34 cellular contexts compared by ENCODE assay signal in the genomic region with DNA sequence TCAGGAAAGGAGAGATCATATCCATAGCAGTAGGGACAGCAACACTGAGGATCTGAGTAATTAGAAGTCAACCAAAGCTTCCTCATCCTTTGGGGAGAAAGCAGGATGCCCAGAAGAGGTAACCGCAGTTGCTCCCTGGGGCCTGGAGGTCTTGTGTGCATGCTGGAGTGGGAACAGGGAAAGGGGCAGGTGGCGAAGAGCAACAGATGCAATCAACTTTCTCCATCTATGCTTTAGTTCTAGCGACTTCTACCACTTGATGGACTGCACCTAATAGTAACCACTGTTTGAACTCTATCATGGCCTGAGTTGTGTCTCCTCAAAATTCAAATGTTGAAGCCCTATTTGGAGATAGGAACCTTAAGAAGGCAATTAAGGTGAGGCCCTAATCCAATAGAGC.
"Had no signal": no experiment of that assay in that cellular context is flagged by ENCODE, and none has a peak within 500 bp of the region (broad histone marks: within the 10 kb centered on the region; RNA-seq: fewer than 3 reads in every experiment).

No MANE protein-coding gene starts in this region.

- H3K4me1 Mint-ChIP-seq: activated B cell treated with CpG ODN at 0.5 μM for 24 hours; activated CD4-positive, alpha-beta T cell treated with anti-CD3 and anti-CD28 coated beads, Interleukin-2, amount 10 ng/mL, durations not matched to agents 24 days and 14 days; activated naive CD4-positive, alpha-beta T cell treated with anti-CD3 and anti-CD28 coated beads, Interleukin-2, amount 10 ng/mL, durations not matched to agents 7 days and 5 days; activated naive CD4-positive, alpha-beta T cell treated with anti-CD3 and anti-CD28 coated beads, Interleukin-2, amount 50 U/mL, for 24 hours; activated naive CD8-positive, alpha-beta T cell treated with anti-CD3 and anti-CD28 coated beads, Interleukin-2, amount 10 ng/mL, durations not matched to agents 7 days and 5 days; activated naive CD8-positive, alpha-beta T cell treated with anti-CD3 and anti-CD28 coated beads, Interleukin-2, amount 50 U/mL, for 24 hours; central memory CD8-positive, alpha-beta T cell had no signal

- H3K4me1 ChIP-seq: ascending aorta had no signal

- H3K36me3 ChIP-seq: ascending aorta, cardiac muscle cell had no signal

- H3K27me3 Mint-ChIP-seq: activated CD4-positive, alpha-beta T cell treated with anti-CD3 and anti-CD28 coated beads, Interleukin-2, amount 10 ng/mL, durations not matched to agents 24 days and 14 days; activated CD8-positive, alpha-beta T cell treated with anti-CD3 and anti-CD28 coated beads for 36 hours had no signal

- H3K4me3 ChIP-seq: ascending aorta, cardiac muscle cell had no signal

- H3K36me3 Mint-ChIP-seq: activated CD4-positive, alpha-beta memory T cell treated with anti-CD3 and anti-CD28 coated beads for 36 hours; activated naive CD4-positive, alpha-beta T cell treated with anti-CD3 and anti-CD28 coated beads, Interleukin-2, amount 10 ng/mL, durations not matched to agents 7 days and 5 days; activated naive CD4-positive, alpha-beta T cell treated with anti-CD3 and anti-CD28 coated beads, Interleukin-2, amount 50 U/mL, for 24 hours; activated naive CD8-positive, alpha-beta T cell; activated naive CD8-positive, alpha-beta T cell treated with anti-CD3 and anti-CD28 coated beads, Interleukin-2, amount 10 ng/mL, durations not matched to agents 7 days and 5 days; brain had no signal

- H3K27me3 ChIP-seq: ascending aorta, cardiac muscle cell had no signal

- ATAC-seq: activated CD8-positive, alpha-beta T cell treated with anti-CD3 and anti-CD28 coated beads for 36 hours; activated naive CD8-positive, alpha-beta T cell treated with anti-CD3 and anti-CD28 coated beads, Interleukin-2, amount 50 U/mL, for 24 hours had no signal

- H3K4me3 Mint-ChIP-seq: activated B cell treated with CpG ODN at 0.5 μM for 24 hours; activated CD4-positive, alpha-beta memory T cell treated with anti-CD3 and anti-CD28 coated beads for 36 hours; activated CD4-positive, alpha-beta T cell treated with anti-CD3 and anti-CD28 coated beads, Interleukin-2, amount 10 ng/mL, durations not matched to agents 24 days and 14 days; activated CD8-positive, alpha-beta T cell treated with anti-CD3 and anti-CD28 coated beads for 36 hours; activated naive CD4-positive, alpha-beta T cell treated with anti-CD3 and anti-CD28 coated beads, Interleukin-2, amount 10 ng/mL, durations not matched to agents 7 days and 5 days; activated naive CD4-positive, alpha-beta T cell treated with anti-CD3 and anti-CD28 coated beads, Interleukin-2, amount 50 U/mL, for 24 hours; activated naive CD8-positive, alpha-beta T cell; activated naive CD8-positive, alpha-beta T cell treated with anti-CD3 and anti-CD28 coated beads, Interleukin-2, amount 10 ng/mL, durations not matched to agents 7 days and 5 days; activated naive CD8-positive, alpha-beta T cell treated with anti-CD3 and anti-CD28 coated beads, Interleukin-2, amount 50 U/mL, for 24 hours; activated T-cell treated with anti-CD3 and anti-CD28 coated beads, Interleukin-2, amount 50 U/mL, for 24 hours; brain; central memory CD8-positive, alpha-beta T cell; T-helper 1 cell treated with Interleukin-12 subunit alpha and Interleukin-12 subunit beta and Interleukin-4 antibody, amounts not matched to agents 30 μg/mL and 1 μg/mL, for 36 hours; T-helper 2 cell treated with Interferon-gamma antibody and Interleukin-4, amounts not matched to agents 5 μg/mL and 100 μg/mL, for 36 hours had no signal

- DNase-seq: activated B cell treated with CpG ODN at 0.5 μM for 24 hours; activated CD4-positive, alpha-beta memory T cell treated with anti-CD3 and anti-CD28 coated beads for 36 hours; activated CD4-positive, alpha-beta T cell treated with anti-CD3 and anti-CD28 coated beads for 4 hours; activated CD4-positive, alpha-beta T cell treated with anti-CD3 and anti-CD28 coated beads, Interleukin-2, amount 10 ng/mL, durations not matched to agents 24 days and 14 days; activated CD4-positive, alpha-beta T cell treated with anti-CD3 and anti-CD28 coated beads, Interleukin-2, amount 50 U/mL, for 1 hour; activated CD4-positive, alpha-beta T cell treated with anti-CD3 and anti-CD28 coated beads, Interleukin-2, amount 50 U/mL, for 4 hours; activated CD4-positive, CD25-positive, alpha-beta regulatory T cell treated with anti-CD3 and anti-CD28 coated beads, Interleukin-2, amount 50 U/mL, for 72 hours; activated CD8-positive, alpha-beta memory T cell treated with anti-CD3 and anti-CD28 coated beads, Interleukin-2, amount 50 U/mL, for 48 hours; activated CD8-positive, alpha-beta T cell treated with anti-CD3 and anti-CD28 coated beads for 36 hours; activated effector memory CD4-positive, alpha-beta T cell treated with Interleukin-2 at 50 U/mL for 16 hours; activated gamma-delta T cell; activated naive CD4-positive, alpha-beta T cell treated with anti-CD3 and anti-CD28 coated beads, Interleukin-2, amount 10 ng/mL, durations not matched to agents 7 days and 5 days; activated naive CD4-positive, alpha-beta T cell treated with Interleukin-2 at 50 U/mL for 16 hours; activated naive CD8-positive, alpha-beta T cell treated with anti-CD3 and anti-CD28 coated beads, Interleukin-2, amount 10 ng/mL, durations not matched to agents 7 days and 5 days; activated naive CD8-positive, alpha-beta T cell treated with anti-CD3 and anti-CD28 coated beads, Interleukin-2, amount 50 U/mL, for 24 hours; activated T-cell treated with anti-CD3 and anti-CD28 coated beads, Interleukin-2, amount 50 U/mL, for 24 hours; activated T-cell treated with anti-CD3 and anti-CD28 coated beads, Interleukin-2, amount 50 U/mL, for 48 hours; amygdala; anterior cingulate cortex; caudate nucleus; cerebellar nuclear complex; T-helper 1 cell; T-helper 2 cell; T-helper 9 cell had no signal

- H3K27ac ChIP-seq: ascending aorta, cardiac muscle cell, VCaP had no signal

- H3K9me3 Mint-ChIP-seq: activated B cell treated with CpG ODN at 0.5 μM for 24 hours; activated CD4-positive, alpha-beta memory T cell treated with anti-CD3 and anti-CD28 coated beads for 36 hours; activated CD4-positive, alpha-beta T cell treated with anti-CD3 and anti-CD28 coated beads, Interleukin-2, amount 10 ng/mL, durations not matched to agents 24 days and 14 days; activated CD8-positive, alpha-beta T cell treated with anti-CD3 and anti-CD28 coated beads for 36 hours; activated naive CD4-positive, alpha-beta T cell treated with anti-CD3 and anti-CD28 coated beads, Interleukin-2, amount 10 ng/mL, durations not matched to agents 7 days and 5 days; activated naive CD4-positive, alpha-beta T cell treated with anti-CD3 and anti-CD28 coated beads, Interleukin-2, amount 50 U/mL, for 24 hours; activated naive CD8-positive, alpha-beta T cell treated with anti-CD3 and anti-CD28 coated beads, Interleukin-2, amount 10 ng/mL, durations not matched to agents 7 days and 5 days; activated naive CD8-positive, alpha-beta T cell treated with anti-CD3 and anti-CD28 coated beads, Interleukin-2, amount 50 U/mL, for 24 hours; activated T-cell treated with anti-CD3 and anti-CD28 coated beads, Interleukin-2, amount 50 U/mL, for 24 hours; activated T-helper 2 cell treated with anti-CD3 and anti-CD28 coated beads, Interferon-gamma antibody, Interleukin-2, Interleukin-4, amounts not matched to agents 10 μg/mL and 5 μg/mL and 100 μg/mL, durations not matched to agents 14 hours and 24 hours and 36 hours; brain; central memory CD8-positive, alpha-beta T cell; T-helper 1 cell treated with Interleukin-12 subunit alpha and Interleukin-12 subunit beta and Interleukin-4 antibody, amounts not matched to agents 30 μg/mL and 1 μg/mL, for 36 hours; T-helper 2 cell treated with Interferon-gamma antibody and Interleukin-4, amounts not matched to agents 5 μg/mL and 100 μg/mL, for 36 hours had no signal

- H3K27ac Mint-ChIP-seq: activated B cell treated with CpG ODN at 0.5 μM for 24 hours; activated CD4-positive, alpha-beta memory T cell treated with anti-CD3 and anti-CD28 coated beads for 36 hours; activated CD4-positive, alpha-beta T cell treated with anti-CD3 and anti-CD28 coated beads, Interleukin-2, amount 10 ng/mL, durations not matched to agents 24 days and 14 days; activated CD8-positive, alpha-beta T cell treated with anti-CD3 and anti-CD28 coated beads for 36 hours; activated naive CD4-positive, alpha-beta T cell treated with anti-CD3 and anti-CD28 coated beads, Interleukin-2, amount 10 ng/mL, durations not matched to agents 7 days and 5 days; activated naive CD4-positive, alpha-beta T cell treated with anti-CD3 and anti-CD28 coated beads, Interleukin-2, amount 50 U/mL, for 24 hours; activated naive CD8-positive, alpha-beta T cell; activated naive CD8-positive, alpha-beta T cell treated with anti-CD3 and anti-CD28 coated beads, Interleukin-2, amount 10 ng/mL, durations not matched to agents 7 days and 5 days; activated naive CD8-positive, alpha-beta T cell treated with anti-CD3 and anti-CD28 coated beads, Interleukin-2, amount 50 U/mL, for 24 hours; activated T-cell treated with anti-CD3 and anti-CD28 coated beads, Interleukin-2, amount 50 U/mL, for 24 hours; activated T-helper 2 cell treated with anti-CD3 and anti-CD28 coated beads, Interferon-gamma antibody, Interleukin-2, Interleukin-4, amounts not matched to agents 10 μg/mL and 5 μg/mL and 100 μg/mL, durations not matched to agents 14 hours and 24 hours and 36 hours; T-helper 1 cell treated with Interleukin-12 subunit alpha and Interleukin-12 subunit beta and Interleukin-4 antibody, amounts not matched to agents 30 μg/mL and 1 μg/mL, for 36 hours; T-helper 2 cell treated with Interferon-gamma antibody and Interleukin-4, amounts not matched to agents 5 μg/mL and 100 μg/mL, for 36 hours had no signal
